8 cellular contexts compared by ENCODE assay signal in the genomic region with DNA sequence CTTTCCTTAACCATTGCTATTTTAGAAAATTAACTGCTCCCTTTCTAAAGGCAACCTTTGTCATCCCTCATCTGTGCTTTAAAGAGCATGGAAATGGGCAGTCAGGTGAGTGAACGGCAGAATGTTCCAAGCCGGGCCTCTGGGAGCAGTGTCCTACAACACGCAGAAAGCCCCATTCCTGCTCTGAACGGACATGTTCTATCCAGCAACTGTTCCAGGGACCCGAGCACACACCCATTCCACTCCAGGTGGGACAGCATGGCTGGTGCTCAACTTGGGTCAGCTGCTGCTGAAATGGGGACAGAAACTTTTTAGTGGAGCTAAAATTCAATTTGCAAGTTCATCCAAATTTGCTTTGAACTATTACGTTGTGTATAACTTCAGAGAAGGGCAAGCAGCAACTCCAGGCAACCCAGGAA. TPM values are rescaled to one million over a fixed set of nuclear protein-coding genes. Genes with fewer than 3 reads are reported as not detected.
DNase-seq lines count a peak whose midpoint lies in the region; ATAC-seq, FAIRE-seq and TF ChIP-seq lines count a peak whose summit lies in the region.
"Had no signal": no experiment of that assay in that cellular context is flagged by ENCODE, and none has a peak within 500 bp of the region (broad histone marks: within the 10 kb centered on the region; RNA-seq: fewer than 3 reads in every experiment).

No MANE protein-coding gene starts in this region.

- DNase-seq in NCI-H345 treated with DMSO at 0.1 percent for 48 hours (lab: John Stamatoyannopoulos, UW; ENCODE audit: unreplicated experiment): peak; percentile 44
- peak in 1 of 2 donors; percentile 39 for DNase-seq in foreskin keratinocyte
- peak; percentile 33 for DNase-seq in retina
- no peak for DNase-seq in frontal cortex (ENCODE audit: low spot score in 2 of 2)
- no peak for DNase-seq in HTR-8/SVneo (ENCODE audit: insufficient read length, low spot score)

- TF ChIP-seq CTCF in foreskin keratinocyte (conservative IDR thresholded peaks at IDR 0.05): peak; percentile 36

- ATAC-seq in GM18511 (IDR thresholded peaks at IDR 0.05; ENCODE audit: unreplicated experiment): peak; percentile 10
- peak; percentile 35 for ATAC-seq in foreskin keratinocyte
- no peak for ATAC-seq in GM21381 (IDR thresholded peaks at IDR 0.05; ENCODE audit: unreplicated experiment)

- H3K27me3 ChIP-seq in foreskin keratinocyte: no peaks in the 10 kb centered on the region

- no peak overlapping the region for H3K27ac ChIP-seq in foreskin keratinocyte

- FAIRE-seq in frontal cortex (lab: Jason Lieb, UNC): no peak
- FAIRE-seq in HTR-8/SVneo (lab: Jason Lieb, UNC): no peak

- peaks cover 21% of the 10 kb centered on the region for H3K4me1 ChIP-seq in foreskin keratinocyte

RNA-seq across cellular contexts. Expression of a gene that starts 26.7 kb away (rescaled TPM):
- total RNA-seq in foreskin keratinocyte (34.0 and 34.2 TPM in 2 replicates), frontal cortex (37.5 TPM)
- 11.0 and 12.3 TPM in 2 replicates for polyA plus RNA-seq in foreskin keratinocyte

RNA-seq across cellular contexts. Expression of a gene that starts 38.0 kb away (rescaled TPM):
- 13.6 and 15.8 TPM in 2 replicates for total RNA-seq in foreskin keratinocyte
- 7.5 and 10.1 TPM in 2 replicates for polyA plus RNA-seq in foreskin keratinocyte
- total RNA-seq in frontal cortex: 6.1 TPM

RNA-seq across cellular contexts. Expression of a gene that starts 38.3 kb away (rescaled TPM):
- total RNA-seq in foreskin keratinocyte: 25.5 and 26.9 TPM in 2 replicates
- polyA plus RNA-seq in foreskin keratinocyte: 16.2 and 18.2 TPM in 2 replicates
- total RNA-seq in frontal cortex: 57.1 TPM

RNA-seq across cellular contexts. Expression of a gene that starts 52.9 kb away (rescaled TPM):
- 0.25 and 0.34 TPM in 2 replicates for total RNA-seq in foreskin keratinocyte
- polyA plus RNA-seq in foreskin keratinocyte: 0.29 and 0.33 TPM in 2 replicates
- total RNA-seq in frontal cortex: under 0.01 TPM
- total RNA-seq: SK-MEL-5 had no signal

Comparison
In these comparisons a context has a peak if more than half of its experiments do, and no peak if none do; other contexts are left out.
1. DNase-seq: peak in NCI-H345 treated with DMSO at 0.1 percent for 48 hours (single experiment) and retina (single experiment); none in frontal cortex (0 of 2) and HTR-8/SVneo (single experiment).